Comparison of ENCODE assay signal across 18 cellular contexts in genomic region chr4:87251104-87251503, GRCh38. TPM values are rescaled to one million over a fixed set of nuclear protein-coding genes. Genes with fewer than 3 reads are reported as not detected.
A peak's percentile ranks its signal among the peaks of the same experiment; 100 is the strongest.
DNase-seq lines count a peak whose midpoint lies in the region; ATAC-seq and TF ChIP-seq lines count a peak whose summit lies in the region.
"Had no signal": no experiment of that assay in that cellular context is flagged by ENCODE, and none has a peak within 500 bp of the region (broad histone marks: within the 10 kb centered on the region; RNA-seq: fewer than 3 reads in every experiment).

No MANE protein-coding gene starts in this region.

- no peaks in the 10 kb centered on the region for H3K9me3 ChIP-seq in BE2C

- H3K27me3 ChIP-seq in BE2C, result no peaks in the 10 kb centered on the region

- TF ChIP-seq CTCF in astrocyte of the spinal cord (IDR thresholded peaks at IDR 0.05; ENCODE audit: low read depth, low read length) (no peak), BE2C (IDR thresholded peaks at IDR 0.05; ENCODE audit: low read depth, low read length) (no peak)

- intact Hi-C loops in posterior cingulate gyrus (cut with DNase I), result no loop called here

- no peaks in the 10 kb centered on the region for H3K36me3 ChIP-seq in BE2C

- no peak for ATAC-seq in HG03457 (IDR thresholded peaks at IDR 0.05; ENCODE audit: unreplicated experiment)
- ATAC-seq: activated CD8-positive, alpha-beta T cell treated with anti-CD3 and anti-CD28 coated beads for 36 hours; activated T-cell treated with anti-CD3 and anti-CD28 coated beads, Interleukin-2, amount 50 U/mL, for 72 hours had no signal

- DNase-seq in NCI-H446 (lab: John Stamatoyannopoulos, UW) (peak; percentile 17 to 81), astrocyte of the spinal cord (ENCODE audit: low read depth, low spot score) (peak; percentile 15), inferior parietal cortex (ENCODE audit: extremely low spot score) (peak; percentile 74), posterior cingulate gyrus (peak; percentile 59 to 95 (median 76)), SKM-1 treated with dmso at 0.1 percent for 144 hours (lab: John Stamatoyannopoulos, UW; ENCODE audit: unreplicated experiment) (no peak), BE2C (no peak)
- no peak for DNase-seq in activated effector memory CD4-positive, alpha-beta T cell treated with Interleukin-2 at 50 U/mL for 16 hours
- DNase-seq: activated B cell treated with CpG ODN at 0.5 μM for 24 hours; activated CD8-positive, alpha-beta T cell treated with anti-CD3 and anti-CD28 coated beads for 36 hours; activated naive CD8-positive, alpha-beta T cell treated with anti-CD3 and anti-CD28 coated beads, Interleukin-2, amount 10 ng/mL, durations not matched to agents 7 days and 5 days; activated T-cell treated with anti-CD3 and anti-CD28 coated beads, Interleukin-2, amount 50 U/mL, for 72 hours; effector CD4-positive, alpha-beta T cell; NCI-H1694; NCI-H510A treated with DMSO at 0.1 percent for 48 hours; SHP77 treated with DMSO at 0.1 percent for 48 hours; small intestine; stimulated activated CD4-positive, alpha-beta T cell treated with anti-CD3 and anti-CD28 coated beads, Interleukin-4, amount 100 ng/mL, for 24 hours had no signal

- H3K4me3 ChIP-seq in astrocyte of the spinal cord (ENCODE audit: low read depth, low read length) (no peak overlapping the region), BE2C (ENCODE audit: low read depth, low read length) (no peak overlapping the region)

- in situ Hi-C loops in astrocyte of the spinal cord (cut with HindIII; ENCODE audit: low sequenced_read_pairs), result no loop called here

- H3K4me1 ChIP-seq in BE2C, result no peaks in the 10 kb centered on the region

RNA-seq across cellular contexts. Expression of gene KLHL8, which starts 30.7 kb away (rescaled TPM):
- 17.0 TPM for polyA plus RNA-seq in BE2C (2012; ENCODE audit: insufficient read depth, insufficient read length, low read depth)

Comparison
In these comparisons a context has a peak if more than half of its experiments do, and no peak if none do; other contexts are left out.
1. DNase-seq: peak in NCI-H446 (2 of 2), astrocyte of the spinal cord (single experiment), inferior parietal cortex (single experiment) and posterior cingulate gyrus (10 of 10); none in SKM-1 treated with dmso at 0.1 percent for 144 hours (single experiment), activated effector memory CD4-positive, alpha-beta T cell treated with Interleukin-2 at 50 U/mL for 16 hours (single experiment) and BE2C (single experiment).